20 cellular contexts compared by ENCODE assay signal in genomic region chr9:86563959-86564358, GRCh38.
"Had no signal": no experiment of that assay in that cellular context is flagged by ENCODE, and none has a peak within 500 bp of the region (broad histone marks: within the 10 kb centered on the region; RNA-seq: fewer than 3 reads in every experiment).

No MANE protein-coding gene starts in this region.

- H3K36me3 ChIP-seq: colonic mucosa, gastrocnemius medialis, heart right ventricle, ovary, thyroid gland had no signal

- H3K4me1 ChIP-seq: colonic mucosa, gastrocnemius medialis, heart right ventricle, psoas muscle, thyroid gland had no signal

- H3K36me3 Mint-ChIP-seq: activated naive CD4-positive, alpha-beta T cell treated with anti-CD3 and anti-CD28 coated beads, Interleukin-2, amount 10 ng/mL, durations not matched to agents 7 days and 5 days; immature natural killer cell had no signal

- H3K27ac ChIP-seq: colonic mucosa, gastrocnemius medialis, ovary, psoas muscle, thyroid gland had no signal

- H3K9me3 ChIP-seq: colonic mucosa, gastrocnemius medialis, ovary, psoas muscle, thyroid gland had no signal

- H3K4me3 Mint-ChIP-seq: activated naive CD4-positive, alpha-beta T cell treated with anti-CD3 and anti-CD28 coated beads, Interleukin-2, amount 10 ng/mL, durations not matched to agents 7 days and 5 days; central memory CD8-positive, alpha-beta T cell; endodermal cell; immature natural killer cell; naive thymus-derived CD8-positive, alpha-beta T cell; T-helper 2 cell treated with Interferon-gamma antibody and Interleukin-4, amounts not matched to agents 5 μg/mL and 100 μg/mL, for 36 hours had no signal

- H3K4me1 Mint-ChIP-seq: activated naive CD4-positive, alpha-beta T cell treated with anti-CD3 and anti-CD28 coated beads, Interleukin-2, amount 10 ng/mL, durations not matched to agents 7 days and 5 days; central memory CD8-positive, alpha-beta T cell; endodermal cell; immature natural killer cell; naive thymus-derived CD8-positive, alpha-beta T cell had no signal

- DNase-seq: activated CD4-positive, alpha-beta T cell treated with anti-CD3 and anti-CD28 coated beads, Interleukin-2, amount 50 U/mL, for 48 hours; activated naive CD4-positive, alpha-beta T cell treated with anti-CD3 and anti-CD28 coated beads, Interleukin-2, amount 10 ng/mL, durations not matched to agents 7 days and 5 days; aorta; colonic mucosa; endodermal cell; gastrocnemius medialis; heart right ventricle; immature natural killer cell; left ventricle myocardium superior; mucosa of descending colon; naive thymus-derived CD8-positive, alpha-beta T cell; ovary; psoas muscle; stimulated activated CD4-positive, alpha-beta T cell treated with anti-CD3 and anti-CD28 coated beads, Interleukin-12 subunit alpha, Interleukin-12 subunit beta, amount 100 ng/mL, for 4 hours; stimulated activated CD4-positive, alpha-beta T cell treated with anti-CD3 and anti-CD28 coated beads, Interleukin-1b, Interleukin-23, amount 100 ng/mL, for 48 hours; stimulated activated CD8-positive, alpha-beta memory T cell treated with anti-CD3 and anti-CD28 coated beads, Interleukin-4, amount 100 ng/mL, for 48 hours; stimulated activated naive CD4-positive, alpha-beta T cell; thyroid gland had no signal

- H3K4me3 ChIP-seq: colonic mucosa, gastrocnemius medialis, heart right ventricle, mucosa of descending colon, ovary, psoas muscle, thyroid gland had no signal

- H3K27me3 Mint-ChIP-seq: activated naive CD4-positive, alpha-beta T cell treated with anti-CD3 and anti-CD28 coated beads, Interleukin-2, amount 10 ng/mL, durations not matched to agents 7 days and 5 days had no signal

- H3K27me3 ChIP-seq: colonic mucosa, ovary, thyroid gland had no signal

- H3K27ac Mint-ChIP-seq: activated naive CD4-positive, alpha-beta T cell treated with anti-CD3 and anti-CD28 coated beads, Interleukin-2, amount 10 ng/mL, durations not matched to agents 7 days and 5 days; endodermal cell; immature natural killer cell; naive thymus-derived CD8-positive, alpha-beta T cell; T-helper 2 cell treated with Interferon-gamma antibody and Interleukin-4, amounts not matched to agents 5 μg/mL and 100 μg/mL, for 36 hours had no signal
